13 cellular contexts compared by ENCODE assay signal in genomic region chr22:41481925-41482318, GRCh38. TPM values are rescaled to one million over a fixed set of nuclear protein-coding genes. Genes with fewer than 3 reads are reported as not detected.
DNase-seq lines count a peak whose midpoint lies in the region; ATAC-seq and TF ChIP-seq lines count a peak whose summit lies in the region.
"Had no signal": no experiment of that assay in that cellular context is flagged by ENCODE, and none has a peak within 500 bp of the region (broad histone marks: within the 10 kb centered on the region; RNA-seq: fewer than 3 reads in every experiment).

No MANE protein-coding gene starts in this region.

- TF ChIP-seq CTCF in coronary artery (IDR thresholded peaks at IDR 0.05), result no peak
- no peak for TF ChIP-seq CTCF in neural progenitor cell (IDR thresholded peaks at IDR 0.05)
- TF ChIP-seq CTCF in thoracic aorta (IDR thresholded peaks at IDR 0.05), result no peak

- H3K9ac ChIP-seq in neural progenitor cell, result no peak overlapping the region

- H3K27ac ChIP-seq in coronary artery, result peak overlapping the region; percentile 90 to 96
- peak overlapping the region; percentile 68 for H3K27ac ChIP-seq in neural progenitor cell
- peak overlapping the region; percentile 84 to 93 for H3K27ac ChIP-seq in thoracic aorta
- H3K27ac ChIP-seq in SJCRH30, result no peak overlapping the region
- H3K27ac ChIP-seq: 22Rv1 had no signal

- peaks cover 51% of the 10 kb centered on the region for H3K36me3 Mint-ChIP-seq in activated T-cell treated with anti-CD3 and anti-CD28 coated beads, Interleukin-2, amount 50 U/mL, for 24 hours (ENCODE audit: low read depth)
- H3K36me3 Mint-ChIP-seq in neural progenitor cell, result no peaks in the 10 kb centered on the region

- no peaks in the 10 kb centered on the region for H3K36me3 ChIP-seq in neural progenitor cell
- H3K36me3 ChIP-seq in thoracic aorta, result no peaks in the 10 kb centered on the region
- no peaks in the 10 kb centered on the region for H3K36me3 ChIP-seq in SJCRH30

- no peak overlapping the region for H3K4me2 ChIP-seq in neural progenitor cell

- H4K20me1 ChIP-seq in neural progenitor cell (ENCODE audit: low read depth), result peaks cover 14% of the 10 kb centered on the region

- peaks cover 85% of the 10 kb centered on the region for H3K79me2 ChIP-seq in neural progenitor cell (ENCODE audit: low read depth)

- H3K27me3 ChIP-seq in neural progenitor cell (no peaks in the 10 kb centered on the region), thoracic aorta (replicated peaks; ENCODE audit: insufficient read depth) (no peaks in the 10 kb centered on the region), SJCRH30 (no peaks in the 10 kb centered on the region)

- no peak for ATAC-seq in thoracic aorta (ENCODE audit: insufficient number of reproducible peaks, low FRiP score, low read depth)

- H3K4me3 Mint-ChIP-seq in activated T-cell treated with anti-CD3 and anti-CD28 coated beads, Interleukin-2, amount 50 U/mL, for 24 hours, result no peak overlapping the region
- peak overlapping the region; percentile 52 for H3K4me3 Mint-ChIP-seq in neural progenitor cell
- H3K4me3 Mint-ChIP-seq: activated CD4-positive, alpha-beta T cell treated with anti-CD3 and anti-CD28 coated beads, Interleukin-2, amount 10 ng/mL, durations not matched to agents 7 days and 5 days; nephron progenitor cell; T-helper 1 cell treated with Interleukin-12 subunit alpha and Interleukin-12 subunit beta and Interleukin-4 antibody, amounts not matched to agents 30 μg/mL and 1 μg/mL, for 36 hours had no signal

- H3K9me3 ChIP-seq in neural progenitor cell (ENCODE audit: low read depth) (no peaks in the 10 kb centered on the region), thoracic aorta (no peaks in the 10 kb centered on the region), SJCRH30 (replicated peaks) (no peaks in the 10 kb centered on the region)

- in situ Hi-C loops in ACHN (cut with HindIII; ENCODE audit: low pct_ligation_motif_present, low pct_unique_long_range_greater_than_20kb, low sequenced_read_pairs), result no loop called here

- H3K4me1 Mint-ChIP-seq in activated T-cell treated with anti-CD3 and anti-CD28 coated beads, Interleukin-2, amount 50 U/mL, for 24 hours (ENCODE audit: low read depth), result peaks cover 55% of the 10 kb centered on the region
- peaks cover 61% of the 10 kb centered on the region for H3K4me1 Mint-ChIP-seq in neural progenitor cell

- no peak for DNase-seq in activated T-cell treated with anti-CD3 and anti-CD28 coated beads, Interleukin-2, amount 50 U/mL, for 24 hours
- DNase-seq in activated T-cell treated with anti-CD3 and anti-CD28 coated beads for 4 hours, result no peak
- DNase-seq in coronary artery (ENCODE audit: low spot score), result no peak
- no peak for DNase-seq in neural progenitor cell (ENCODE audit: low spot score)
- no peak for DNase-seq in thoracic aorta (ENCODE audit: low spot score)
- DNase-seq in ACHN, result no peak
- no peak for DNase-seq in NCI-H146 treated with DMSO at 0.1 percent for 48 hours (lab: John Stamatoyannopoulos, UW; ENCODE audit: unreplicated experiment)
- no peak for DNase-seq in SJCRH30
- DNase-seq: activated CD4-positive, alpha-beta T cell treated with anti-CD3 and anti-CD28 coated beads, Interleukin-2, amount 10 ng/mL, durations not matched to agents 7 days and 5 days; activated effector memory CD4-positive, alpha-beta T cell treated with Interleukin-2 at 50 U/mL for 16 hours; nephron progenitor cell had no signal

- H3K27ac Mint-ChIP-seq in activated T-cell treated with anti-CD3 and anti-CD28 coated beads, Interleukin-2, amount 50 U/mL, for 24 hours, result peak overlapping the region; percentile 26
- H3K27ac Mint-ChIP-seq in neural progenitor cell, result peak overlapping the region; percentile 34
- H3K27ac Mint-ChIP-seq: T-helper 1 cell treated with Interleukin-12 subunit alpha and Interleukin-12 subunit beta and Interleukin-4 antibody, amounts not matched to agents 30 μg/mL and 1 μg/mL, for 36 hours had no signal

- no peaks in the 10 kb centered on the region for H3K27me3 Mint-ChIP-seq in activated T-cell treated with anti-CD3 and anti-CD28 coated beads, Interleukin-2, amount 50 U/mL, for 24 hours
- H3K27me3 Mint-ChIP-seq in neural progenitor cell (ENCODE audit: insufficient read depth, low read depth), result peaks cover 3% of the 10 kb centered on the region
- H3K27me3 Mint-ChIP-seq: activated CD4-positive, alpha-beta T cell treated with anti-CD3 and anti-CD28 coated beads, Interleukin-2, amount 10 ng/mL, durations not matched to agents 7 days and 5 days had no signal

- no peak overlapping the region for H2AFZ ChIP-seq in neural progenitor cell (replicated peaks)

- no peaks in the 10 kb centered on the region for H3K9me3 Mint-ChIP-seq in activated T-cell treated with anti-CD3 and anti-CD28 coated beads, Interleukin-2, amount 50 U/mL, for 24 hours
- no peaks in the 10 kb centered on the region for H3K9me3 Mint-ChIP-seq in neural progenitor cell
- H3K9me3 Mint-ChIP-seq: activated CD4-positive, alpha-beta T cell treated with anti-CD3 and anti-CD28 coated beads, Interleukin-2, amount 10 ng/mL, durations not matched to agents 7 days and 5 days; nephron progenitor cell; T-helper 1 cell treated with Interleukin-12 subunit alpha and Interleukin-12 subunit beta and Interleukin-4 antibody, amounts not matched to agents 30 μg/mL and 1 μg/mL, for 36 hours had no signal

- peaks cover 44% of the 10 kb centered on the region for H3K4me1 ChIP-seq in neural progenitor cell
- peaks cover 35 to 62% of the 10 kb centered on the region in 2 donors for H3K4me1 ChIP-seq in thoracic aorta (ENCODE audit: control insufficient read depth in 1 of 2, low read depth in 2 of 2)
- no peaks in the 10 kb centered on the region for H3K4me1 ChIP-seq in SJCRH30

- H3F3A ChIP-seq in neural progenitor cell (ENCODE audit: low read depth), result peaks cover 57% of the 10 kb centered on the region

- H3K4me3 ChIP-seq in coronary artery (no peak overlapping the region), neural progenitor cell (no peak overlapping the region), thoracic aorta (no peak overlapping the region), SJCRH30 (no peak overlapping the region)

RNA-seq across cellular contexts. Expression of gene ACO2, which starts 13.0 kb away (rescaled TPM):
- total RNA-seq in neural progenitor cell (ENCODE audit: low replicate concordance) (36.6 and 61.8 TPM in 2 replicates), thoracic aorta (10 to 100 TPM; 52.1 to 57.8 TPM)
- total RNA-seq in SJCRH30 (2014; rRNA removed; shearing (Covaris generic)), result 50.5 and 51.8 TPM in 2 replicates

RNA-seq across cellular contexts. Expression of gene PHF5A, which starts 13.4 kb away (rescaled TPM):
- total RNA-seq in neural progenitor cell (ENCODE audit: low replicate concordance) (106 and 114 TPM in 2 replicates), thoracic aorta (10 to 100 TPM; 13.8 to 28.7 TPM)
- 98.8 and 106 TPM in 2 replicates for total RNA-seq in SJCRH30 (2014; rRNA removed; shearing (Covaris generic))

RNA-seq across cellular contexts. Expression of gene TOB2, which starts 35.3 kb away (rescaled TPM):
- total RNA-seq in neural progenitor cell (ENCODE audit: low replicate concordance) (23.4 and 37.7 TPM in 2 replicates), thoracic aorta (10 to 100 TPM; 45.5 to 56.5 TPM)
- total RNA-seq in SJCRH30 (2014; rRNA removed; shearing (Covaris generic)), result 18.2 and 19.5 TPM in 2 replicates
